11 cellular contexts compared by ENCODE assay signal in the genomic region with DNA sequence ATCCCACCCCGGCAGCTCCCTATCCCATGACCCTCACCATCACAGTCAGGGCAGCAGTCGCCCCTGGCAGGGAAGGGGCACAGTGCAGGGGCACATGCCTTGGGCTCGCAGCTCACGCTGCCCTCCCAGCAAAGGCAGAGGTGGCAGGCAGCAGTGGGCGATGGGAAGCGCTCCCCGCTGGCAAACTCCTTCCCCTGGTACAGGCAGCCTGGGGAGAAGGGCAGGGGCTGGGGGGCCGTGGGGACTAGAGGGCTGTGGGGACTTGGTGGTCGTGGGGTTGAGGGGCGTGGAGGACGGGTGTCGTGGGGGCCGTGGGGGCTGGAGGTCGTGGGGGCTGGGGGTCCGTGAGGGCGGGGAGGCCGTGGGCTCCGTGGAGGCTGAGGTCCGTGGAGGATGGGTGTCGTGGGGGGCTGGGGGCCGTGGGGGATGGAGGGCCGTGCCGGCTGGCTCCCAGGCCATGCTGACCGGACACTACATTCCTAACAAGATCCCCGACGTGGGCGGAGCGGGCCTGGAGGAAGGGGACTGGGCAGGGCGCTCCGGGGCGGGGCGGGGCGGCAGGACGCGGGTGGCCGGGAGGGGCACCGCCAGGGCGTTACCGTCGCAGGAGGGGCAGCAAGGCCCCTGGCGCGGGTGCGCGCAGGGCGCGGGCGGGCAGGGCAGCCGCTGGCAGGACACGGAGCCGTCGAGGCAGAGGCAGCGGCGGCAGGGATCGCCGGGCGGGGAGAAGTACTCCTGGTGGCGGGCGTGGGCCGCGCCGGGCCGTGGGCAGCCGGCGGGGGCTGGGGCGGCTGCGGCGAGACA. TPM values are rescaled to one million over a fixed set of nuclear protein-coding genes. Genes with fewer than 3 reads are reported as not detected.
DNase-seq lines count a peak whose midpoint lies in the region; ATAC-seq, FAIRE-seq and TF ChIP-seq lines count a peak whose summit lies in the region.
"Had no signal": no experiment of that assay in that cellular context is flagged by ENCODE, and none has a peak within 500 bp of the region (broad histone marks: within the 10 kb centered on the region; RNA-seq: fewer than 3 reads in every experiment).

No MANE protein-coding gene starts in this region.

- CTCF ChIA-PET in naive thymus-derived CD4-positive, alpha-beta T cell (lab: Charles Lee): no interaction called here

- H3K27ac Mint-ChIP-seq in CD14-positive monocyte: no peak overlapping the region
- no peak overlapping the region for H3K27ac Mint-ChIP-seq in effector memory CD8-positive, alpha-beta T cell
- no peak overlapping the region for H3K27ac Mint-ChIP-seq in naive thymus-derived CD4-positive, alpha-beta T cell

- peaks cover 0 to 5% (median 2%) of the 10 kb centered on the region in 7 donors for H3K9me3 Mint-ChIP-seq in CD14-positive monocyte
- no peaks in the 10 kb centered on the region for H3K9me3 Mint-ChIP-seq in effector memory CD8-positive, alpha-beta T cell
- no peaks in the 10 kb centered on the region for H3K9me3 Mint-ChIP-seq in naive thymus-derived CD4-positive, alpha-beta T cell

- H3K36me3 ChIP-seq in naive thymus-derived CD4-positive, alpha-beta T cell (ENCODE audit: control insufficient read depth in 2 of 3, insufficient read depth in 3 of 3, low read length in 3 of 3): no peaks in the 10 kb centered on the region

- DNase-seq in CD14-positive monocyte (ENCODE audit: low spot score) (no peak), NCI-H460 (ENCODE audit: extremely low read depth, low read depth) (peak; percentile 30), GM12892 (ENCODE audit: insufficient read length) (no peak), GM13976 (ENCODE audit: low spot score) (no peak), substantia nigra (lab: John Stamatoyannopoulos, UW) (no peak)
- DNase-seq in effector memory CD8-positive, alpha-beta T cell: no peak
- no peak for DNase-seq in naive thymus-derived CD4-positive, alpha-beta T cell
- no peak for DNase-seq in effector CD4-positive, alpha-beta T cell
- DNase-seq: activated T-cell treated with anti-CD3 and anti-CD28 coated beads, Interleukin-2, amount 50 U/mL, for 48 hours; OCI-M1 had no signal

- FAIRE-seq in GM12892 (lab: Jason Lieb, UNC): no peak

- no peaks in the 10 kb centered on the region for H3K4me1 ChIP-seq in naive thymus-derived CD4-positive, alpha-beta T cell (ENCODE audit: control insufficient read depth in 2 of 2, insufficient read depth in 2 of 2, low read length in 2 of 2)

- in situ Hi-C loops in GM13976 (cut with MboI; ENCODE audit: low sequenced_read_pairs, unreplicated experiment): no loop called here

- peaks cover 0 to 3% of the 10 kb centered on the region in 2 donors for H3K27me3 ChIP-seq in naive thymus-derived CD4-positive, alpha-beta T cell (ENCODE audit: control insufficient read depth in 2 of 2, insufficient read depth in 2 of 2, low read length in 2 of 2)

- POLR2A ChIA-PET in naive thymus-derived CD4-positive, alpha-beta T cell (lab: Charles Lee): no interaction called here

- TF ChIP-seq CTCF in CD14-positive monocyte (IDR thresholded peaks at IDR 0.05) (no peak), GM13976 (IDR thresholded peaks at IDR 0.05; ENCODE audit: borderline replicate concordance, control extremely low read depth, extremely low read depth, insufficient read depth, missing control alignments) (no peak)

- H3K4me3 ChIP-seq in naive thymus-derived CD4-positive, alpha-beta T cell (ENCODE audit: low read length): no peak overlapping the region

- peak; percentile 43 for ATAC-seq in effector memory CD8-positive, alpha-beta T cell (replicated peaks)
- peak; percentile 20 for ATAC-seq in naive thymus-derived CD4-positive, alpha-beta T cell

- peak overlapping the region; percentile 27 to 71 for H3K4me3 Mint-ChIP-seq in CD14-positive monocyte
- H3K4me3 Mint-ChIP-seq in effector memory CD8-positive, alpha-beta T cell: peak overlapping the region; percentile 50
- peak overlapping the region in 4 of 10 donors; percentile 6 to 65 (median 34) for H3K4me3 Mint-ChIP-seq in naive thymus-derived CD4-positive, alpha-beta T cell

- H3K9me3 ChIP-seq in naive thymus-derived CD4-positive, alpha-beta T cell (ENCODE audit: control insufficient read depth in 2 of 3, low read length in 3 of 3): no peaks in the 10 kb centered on the region

- H3K36me3 Mint-ChIP-seq in CD14-positive monocyte: peaks cover 0 to 2% of the 10 kb centered on the region in 2 donors
- no peaks in the 10 kb centered on the region for H3K36me3 Mint-ChIP-seq in effector memory CD8-positive, alpha-beta T cell (ENCODE audit: insufficient read depth)
- H3K36me3 Mint-ChIP-seq in naive thymus-derived CD4-positive, alpha-beta T cell: no peaks in the 10 kb centered on the region

- no peaks in the 10 kb centered on the region for H3K4me1 Mint-ChIP-seq in CD14-positive monocyte
- no peaks in the 10 kb centered on the region for H3K4me1 Mint-ChIP-seq in effector memory CD8-positive, alpha-beta T cell (ENCODE audit: low read depth in 2 of 2)
- no peaks in the 10 kb centered on the region for H3K4me1 Mint-ChIP-seq in naive thymus-derived CD4-positive, alpha-beta T cell

- intact Hi-C loops in CD14-positive monocyte (cut with micrococcal nuclease): no loop called here
- intact Hi-C loops in naive thymus-derived CD4-positive, alpha-beta T cell (cut with micrococcal nuclease): no loop called here

- no peak overlapping the region for H3K27ac ChIP-seq in naive thymus-derived CD4-positive, alpha-beta T cell (ENCODE audit: low read depth, low read length)
- no peak overlapping the region for H3K27ac ChIP-seq in substantia nigra (ENCODE audit: low read depth, low read length, poor library complexity, severe bottlenecking)

- H3K27me3 Mint-ChIP-seq in CD14-positive monocyte (ENCODE audit: low read depth in 3 of 3): peaks cover 22 to 41% (median 32%) of the 10 kb centered on the region in 3 donors
- H3K27me3 Mint-ChIP-seq in effector memory CD8-positive, alpha-beta T cell: peaks cover 14 to 24% of the 10 kb centered on the region in 2 donors
- peaks cover 5 to 20% (median 15%) of the 10 kb centered on the region in 5 donors for H3K27me3 Mint-ChIP-seq in naive thymus-derived CD4-positive, alpha-beta T cell

- no peak for TF ChIP-seq POLR2A in GM12892 (IDR thresholded peaks at IDR 0.05; ENCODE audit: low read depth, low read length)

RNA-seq across cellular contexts. Expression of gene KCP, which starts 20.0 kb away (rescaled TPM):
- under 1 TPM in 1 of 2 donors, not detected in 1; 0.11 TPM for polyA plus RNA-seq in CD14-positive monocyte
- total RNA-seq in NCI-H460 (2014; rRNA removed; shearing (Covaris generic)): not detected in 2 replicates
- not detected in 2 replicates for polyA plus RNA-seq in NCI-H460 (2014; cell fraction: nucleus; rRNA removed)
- 1 to 10 TPM in 1 of 5 experiments, under 1 TPM in 3, not detected in 1; 0.10 to 1.6 (median 0.24) TPM for total RNA-seq in naive thymus-derived CD4-positive, alpha-beta T cell
- polyA plus RNA-seq in naive thymus-derived CD4-positive, alpha-beta T cell: not detected
- 3.1 TPM for polyA plus RNA-seq in GM12892 (2012; ENCODE audit: missing spikeins)

RNA-seq across cellular contexts. Expression of gene ATP6V1F, which starts 27.9 kb away (rescaled TPM):
- 100 to 1,000 TPM; 511 to 593 TPM for polyA plus RNA-seq in CD14-positive monocyte
- total RNA-seq in NCI-H460 (2014; rRNA removed; shearing (Covaris generic)): 68.0 and 78.5 TPM in 2 replicates
- 154 and 290 TPM in 2 replicates for polyA plus RNA-seq in NCI-H460 (2014; cell fraction: nucleus; rRNA removed)
- 100 to 1,000 TPM in 2 of 5 experiments, 10 to 100 TPM in 3; 58.4 to 116 (median 79.1) TPM for total RNA-seq in naive thymus-derived CD4-positive, alpha-beta T cell
- polyA plus RNA-seq in naive thymus-derived CD4-positive, alpha-beta T cell: 100 to 1,000 TPM; 339 to 340 TPM
- polyA plus RNA-seq in GM12892 (2012; ENCODE audit: missing spikeins): 260 TPM

RNA-seq across cellular contexts. Expression of gene IRF5, which starts 47.2 kb away (rescaled TPM):
- 100 to 1,000 TPM; 130 to 170 TPM for polyA plus RNA-seq in CD14-positive monocyte
- 6.5 and 9.3 TPM in 2 replicates for total RNA-seq in NCI-H460 (2014; rRNA removed; shearing (Covaris generic))
- 7.4 and 14.5 TPM in 2 replicates for polyA plus RNA-seq in NCI-H460 (2014; cell fraction: nucleus; rRNA removed)
- total RNA-seq in naive thymus-derived CD4-positive, alpha-beta T cell: 10 to 100 TPM in 1 of 5 experiments, 1 to 10 TPM in 4; 1.7 to 33.2 (median 4.6) TPM
- under 1 TPM; 0.38 to 0.95 TPM for polyA plus RNA-seq in naive thymus-derived CD4-positive, alpha-beta T cell
- polyA plus RNA-seq in GM12892 (2012; ENCODE audit: missing spikeins): 52.9 TPM
- polyA plus RNA-seq: fibroblast of lung had no signal
